18 cellular contexts compared by ENCODE assay signal in the genomic region with DNA sequence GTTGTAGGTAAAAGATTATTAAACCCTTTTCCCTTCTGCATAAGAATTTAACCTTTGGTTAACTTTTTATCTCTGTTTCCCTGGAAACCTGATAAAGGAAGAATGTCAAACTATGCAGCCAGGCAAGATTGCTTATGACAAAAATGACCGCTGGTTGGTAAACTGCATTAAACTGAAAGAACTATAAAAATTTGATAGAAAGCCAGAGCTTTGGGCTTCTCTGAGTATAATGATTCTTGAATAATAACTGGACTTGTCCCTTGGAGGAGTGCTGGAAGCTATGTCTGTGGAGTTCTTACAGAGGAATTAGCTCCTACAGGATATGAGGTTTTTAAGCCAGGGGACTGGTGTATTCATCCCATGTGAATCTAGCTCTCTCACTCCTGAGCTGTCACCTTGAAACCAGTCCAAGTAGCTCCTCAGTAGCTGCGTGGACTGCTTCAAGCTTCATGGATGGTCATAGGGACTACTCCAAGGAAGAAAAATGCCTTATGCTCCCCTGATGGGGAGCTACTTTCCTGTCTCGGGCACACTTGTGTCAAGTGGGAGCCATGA. TPM values are rescaled to one million over a fixed set of nuclear protein-coding genes. Genes with fewer than 3 reads are reported as not detected.
DNase-seq lines count a peak whose midpoint lies in the region; ATAC-seq and TF ChIP-seq lines count a peak whose summit lies in the region.
"Had no signal": no experiment of that assay in that cellular context is flagged by ENCODE, and none has a peak within 500 bp of the region (broad histone marks: within the 10 kb centered on the region; RNA-seq: fewer than 3 reads in every experiment).

No MANE protein-coding gene starts in this region.

- no peaks in the 10 kb centered on the region for H3K9me3 Mint-ChIP-seq in CD8-positive, alpha-beta memory T cell
- H3K9me3 Mint-ChIP-seq: activated CD4-positive, alpha-beta memory T cell treated with anti-CD3 and anti-CD28 coated beads, Interleukin-2, amount 10 ng/mL, durations not matched to agents 7 days and 5 days had no signal

- H2AFZ ChIP-seq in osteoblast (ENCODE audit: low read length) = no peak overlapping the region

- H3K27me3 ChIP-seq in heart left ventricle (no peaks in the 10 kb centered on the region), osteoblast (ENCODE audit: insufficient read depth, low read length) (no peaks in the 10 kb centered on the region), psoas muscle (ENCODE audit: insufficient read depth in 3 of 3, low read length in 2 of 3) (no peaks in the 10 kb centered on the region)
- no peaks in the 10 kb centered on the region for H3K27me3 ChIP-seq in CD8-positive, alpha-beta memory T cell (ENCODE audit: insufficient read depth, low read length, poor library complexity, severe bottlenecking)
- H3K27me3 ChIP-seq: BLaER1 treated with 17β-estradiol and CSF1 and Interleukin-3, amounts not matched to agents 10 nM and 100 nM; vagina had no signal

- POLR2A ChIA-PET in CD8-positive, alpha-beta memory T cell (lab: Charles Lee) = no interaction called here

- TF ChIP-seq CTCF in VCaP (conservative IDR thresholded peaks at IDR 0.05) (no peak), heart left ventricle (IDR thresholded peaks at IDR 0.05) (no peak), osteoblast (IDR thresholded peaks at IDR 0.05; ENCODE audit: extremely low read depth, low read depth, low read length) (no peak), psoas muscle (IDR thresholded peaks at IDR 0.05) (no peak)

- H3K4me1 ChIP-seq in heart left ventricle (peaks cover 0 to 27% (median 12%) of the 10 kb centered on the region in 12 donors), osteoblast (ENCODE audit: insufficient read depth, low read length) (peaks cover 28% of the 10 kb centered on the region), psoas muscle (no peaks in the 10 kb centered on the region)
- no peaks in the 10 kb centered on the region for H3K4me1 ChIP-seq in CD8-positive, alpha-beta memory T cell (ENCODE audit: insufficient read depth, low read length)
- H3K4me1 ChIP-seq: BLaER1 treated with 17β-estradiol and CSF1 and Interleukin-3, amounts not matched to agents 10 nM and 100 nM; HAP-1 had no signal

- peaks cover 0 to 3% (median 0%) of the 10 kb centered on the region in 3 donors for H3K4me1 Mint-ChIP-seq in CD8-positive, alpha-beta memory T cell

- peak overlapping the region; percentile 15 for H3K4me2 ChIP-seq in osteoblast (ENCODE audit: insufficient read depth, low read length)
- H3K4me2 ChIP-seq: BLaER1 treated with 17β-estradiol and CSF1 and Interleukin-3, amounts not matched to agents 10 nM and 100 nM had no signal

- H3K9me3 ChIP-seq in heart left ventricle (no peaks in the 10 kb centered on the region), osteoblast (ENCODE audit: low read depth, low read length) (no peaks in the 10 kb centered on the region), psoas muscle (no peaks in the 10 kb centered on the region)
- no peaks in the 10 kb centered on the region for H3K9me3 ChIP-seq in CD8-positive, alpha-beta memory T cell (ENCODE audit: low read length)
- H3K9me3 ChIP-seq: BLaER1 treated with 17β-estradiol and CSF1 and Interleukin-3, amounts not matched to agents 10 nM and 100 nM; HAP-1; vagina had no signal

- TF ChIP-seq POLR2A in heart left ventricle (IDR thresholded peaks at IDR 0.05) = no peak

- no peaks in the 10 kb centered on the region for H3K36me3 ChIP-seq in heart left ventricle
- no peaks in the 10 kb centered on the region for H3K36me3 ChIP-seq in osteoblast (ENCODE audit: insufficient read depth, low read length)
- no peaks in the 10 kb centered on the region for H3K36me3 ChIP-seq in CD8-positive, alpha-beta memory T cell (ENCODE audit: insufficient read depth, low read length)
- H3K36me3 ChIP-seq in psoas muscle (ENCODE audit: insufficient read depth in 1 of 2, low read depth in 1 of 2) = no peaks in the 10 kb centered on the region
- H3K36me3 ChIP-seq: HAP-1, vagina had no signal

- H3K27ac Mint-ChIP-seq in CD8-positive, alpha-beta memory T cell = no peak overlapping the region
- H3K27ac Mint-ChIP-seq: activated CD4-positive, alpha-beta memory T cell treated with anti-CD3 and anti-CD28 coated beads, Interleukin-2, amount 10 ng/mL, durations not matched to agents 7 days and 5 days had no signal

- H3K36me3 Mint-ChIP-seq in CD8-positive, alpha-beta memory T cell = peaks cover 2 to 3% (median 3%) of the 10 kb centered on the region in 3 donors

- H4K20me1 ChIP-seq in osteoblast (ENCODE audit: insufficient read depth, low read length) = no peaks in the 10 kb centered on the region
- H4K20me1 ChIP-seq: BLaER1 treated with 17β-estradiol and CSF1 and Interleukin-3, amounts not matched to agents 10 nM and 100 nM had no signal

- peak overlapping the region; percentile 21 for H3K27ac ChIP-seq in VCaP
- peak overlapping the region in 7 of 12 donors; percentile 22 to 61 (median 53) for H3K27ac ChIP-seq in heart left ventricle
- peak overlapping the region; percentile 53 for H3K27ac ChIP-seq in osteoblast (ENCODE audit: low read depth, low read length)
- H3K27ac ChIP-seq in CD8-positive, alpha-beta memory T cell (ENCODE audit: low read depth, low read length) = no peak overlapping the region
- no peak overlapping the region for H3K27ac ChIP-seq in psoas muscle
- H3K27ac ChIP-seq: BLaER1 treated with 17β-estradiol and CSF1 and Interleukin-3, amounts not matched to agents 10 nM and 100 nM; vagina had no signal

- H3K4me3 ChIP-seq in heart left ventricle = no peak overlapping the region
- H3K4me3 ChIP-seq in osteoblast (ENCODE audit: insufficient read depth, low read length) = no peak overlapping the region
- H3K4me3 ChIP-seq in CD8-positive, alpha-beta memory T cell (ENCODE audit: low read length) = no peak overlapping the region
- no peak overlapping the region for H3K4me3 ChIP-seq in psoas muscle
- H3K4me3 ChIP-seq: BLaER1 treated with 17β-estradiol and CSF1 and Interleukin-3, amounts not matched to agents 10 nM and 100 nM; HAP-1; vagina had no signal

- H3K27me3 Mint-ChIP-seq in CD8-positive, alpha-beta memory T cell = no peaks in the 10 kb centered on the region
- H3K27me3 Mint-ChIP-seq: activated CD4-positive, alpha-beta memory T cell treated with anti-CD3 and anti-CD28 coated beads, Interleukin-2, amount 10 ng/mL, durations not matched to agents 7 days and 5 days had no signal

- CTCF ChIA-PET in CD8-positive, alpha-beta memory T cell (lab: Charles Lee) = no interaction called here

- intact Hi-C loops in heart left ventricle (cut with DNase I) (loop anchor here in 3 of 10 donors (5.0 kb wide), 3 partner anchors 37 to 68 kb away; no protein-coding TSS in a partner anchor), psoas muscle (cut with DNase I) (no loop called here)

- no peak overlapping the region for H3K4me3 Mint-ChIP-seq in CD8-positive, alpha-beta memory T cell
- H3K4me3 Mint-ChIP-seq: activated CD4-positive, alpha-beta memory T cell treated with anti-CD3 and anti-CD28 coated beads, Interleukin-2, amount 10 ng/mL, durations not matched to agents 7 days and 5 days had no signal

- H3K79me2 ChIP-seq in osteoblast (ENCODE audit: insufficient read depth, low read length) = no peaks in the 10 kb centered on the region

- peak; percentile 69 for DNase-seq in EH (ENCODE audit: low read depth)
- DNase-seq in heart left ventricle = no peak
- DNase-seq in osteoblast (ENCODE audit: insufficient read length, low spot score, missing footprints) = no peak
- no peak for DNase-seq in CD1c-positive myeloid dendritic cell (ENCODE audit: extremely low spot score)
- no peak for DNase-seq in CD8-positive, alpha-beta memory T cell
- no peak for DNase-seq in NCI-H345 treated with DMSO at 0.1 percent for 48 hours (lab: John Stamatoyannopoulos, UW; ENCODE audit: unreplicated experiment)
- no peak for DNase-seq in psoas muscle
- DNase-seq: activated CD4-positive, alpha-beta memory T cell treated with anti-CD3 and anti-CD28 coated beads, Interleukin-2, amount 10 ng/mL, durations not matched to agents 7 days and 5 days; activated naive CD4-positive, alpha-beta T cell treated with anti-CD3 and anti-CD28 coated beads, Interleukin-2, amount 50 U/mL, for 16 hours; effector memory CD4-positive, alpha-beta T cell; KBM-7; NCI-H2081; stimulated activated CD4-positive, alpha-beta T cell treated with anti-CD3 and anti-CD28 coated beads, Interleukin-12 subunit alpha, Interleukin-12 subunit beta, amount 100 ng/mL, for 4 hours; T-helper 2 cell had no signal

- 36 to 41% (median 37%) methylated on average over 3 of the region's 3 CpGs for WGBS in heart left ventricle, 4 donors
- 75 to 84% (median 78%) methylated on average over 3 of the region's 3 CpGs for WGBS in psoas muscle, 3 donors

- ATAC-seq in heart left ventricle (peak; percentile 40 to 69 (median 68)), psoas muscle (no peak)

RNA-seq across cellular contexts. Expression of a gene that starts 52.0 kb away (rescaled TPM):
- total RNA-seq in heart left ventricle (10 to 100 TPM in 2 of 9 donors, 1 to 10 TPM in 7; 2.7 to 16.1 (median 5.5) TPM), osteoblast (under 0.01 TPM in 1 of 2 replicates, not detected in the other), psoas muscle (1 to 10 TPM in 1 of 4 donors, under 1 TPM in 2, not detected in 1; 0.26 to 1.8 (median 0.40) TPM)
- polyA plus RNA-seq in heart left ventricle (1 to 10 TPM; 4.4 to 8.0 TPM), psoas muscle (under 1 TPM; 0.08 to 0.40 (median 0.09) TPM)
- under 1 TPM in 1 of 2 experiments, not detected in 1; 0.27 TPM for total RNA-seq in CD8-positive, alpha-beta memory T cell
- 0.12 TPM for polyA plus RNA-seq in CD8-positive, alpha-beta memory T cell

Comparison
In these comparisons a context has a peak if more than half of its experiments do, and no peak if none do; other contexts are left out.
1. H3K27ac ChIP-seq: peak in VCaP (single experiment), heart left ventricle (7 of 12) and osteoblast (single experiment); none in CD8-positive, alpha-beta memory T cell (single experiment) and psoas muscle (single experiment).
2. ATAC-seq: peak in heart left ventricle (4 of 4); none in psoas muscle (0 of 4).